Comparison of ENCODE assay signal across 29 cellular contexts in genomic region chr3:38450853-38451252, GRCh38.
"Had no signal": no experiment of that assay in that cellular context is flagged by ENCODE, and none has a peak within 500 bp of the region (broad histone marks: within the 10 kb centered on the region; RNA-seq: fewer than 3 reads in every experiment).

No MANE protein-coding gene starts in this region.

- DNase-seq: hypothalamus; immature natural killer cell; kidney; left colon; left lung; lower lobe of right lung; mammary epithelial cell; mesenchymal stem cell; naive B cell; natural killer cell; occipital lobe; psoas muscle; stimulated activated CD4-positive, alpha-beta T cell treated with anti-CD3 and anti-CD28 coated beads, Interleukin-12 subunit alpha, Interleukin-12 subunit beta, amount 100 ng/mL, for 4 hours; stimulated activated CD4-positive, alpha-beta T cell treated with anti-CD3 and anti-CD28 coated beads, Interleukin-15, amount 100 ng/mL, for 24 hours; stimulated activated CD4-positive, alpha-beta T cell treated with anti-CD3 and anti-CD28 coated beads, Interleukin-2, amount 100 ng/mL, for 24 hours; stimulated activated CD4-positive, alpha-beta T cell treated with anti-CD3 and anti-CD28 coated beads, Interleukin-4, amount 100 ng/mL, for 1 hour; stimulated activated naive B cell treated with anti-CD40 and anti-IgM and Interleukin-4, amounts not matched to agents 10 μg/mL and 1 μg/mL and 100 μg/mL, for 72 hours; stimulated activated naive CD8-positive, alpha-beta T cell treated with anti-CD3 and anti-CD28 coated beads, Interleukin-15, Interleukin-2, amounts not matched to agents 100 U/mL and 50 U/mL, for 24 hours; stomach; upper lobe of left lung had no signal

- ATAC-seq: left colon; left lung; lower lobe of right lung; natural killer cell; psoas muscle; sciatic nerve; stimulated activated naive B cell treated with anti-CD40 and anti-IgM and Interleukin-4, amounts not matched to agents 10 μg/mL and 1 μg/mL and 100 μg/mL, for 72 hours; stimulated activated naive CD8-positive, alpha-beta T cell treated with anti-CD3 and anti-CD28 coated beads, Interleukin-15, Interleukin-2, amounts not matched to agents 100 U/mL and 50 U/mL, for 24 hours had no signal

- H3K9me3 ChIP-seq: lower lobe of right lung, neutrophil, psoas muscle, stomach, thoracic aorta, tibial nerve, upper lobe of left lung, vagina had no signal

- H3K27me3 ChIP-seq: stomach, tibial nerve, upper lobe of left lung, vagina had no signal

- H3K9ac ChIP-seq: parathyroid adenoma had no signal

- H3K27ac ChIP-seq: left lung, lower lobe of right lung, neutrophil, psoas muscle, skin epidermis, stomach, thoracic aorta, tibial nerve, upper lobe of left lung, vagina had no signal

- H3K4me3 ChIP-seq: left lung, lower lobe of right lung, psoas muscle, skin epidermis, stomach, thoracic aorta, tibial nerve, upper lobe of left lung, vagina had no signal

- FAIRE-seq: islet of Langerhans, kidney had no signal

- H3K36me3 Mint-ChIP-seq: immature natural killer cell; naive B cell; natural killer cell; stimulated activated naive B cell treated with anti-CD40 and anti-IgM and Interleukin-4, amounts not matched to agents 10 μg/mL and 1 μg/mL and 100 μg/mL, for 72 hours had no signal

- H3K27ac Mint-ChIP-seq: immature natural killer cell; mesothelial cell of epicardium; naive B cell; natural killer cell; stimulated activated naive B cell treated with anti-CD40 and anti-IgM and Interleukin-4, amounts not matched to agents 10 μg/mL and 1 μg/mL and 100 μg/mL, for 72 hours had no signal

- H3K36me3 ChIP-seq: left lung, lower lobe of right lung, neutrophil, stomach, thoracic aorta, tibial nerve, upper lobe of left lung, vagina had no signal

- H2AFZ ChIP-seq: parathyroid adenoma had no signal

- H3K9me3 Mint-ChIP-seq: immature natural killer cell; naive B cell; natural killer cell; stimulated activated naive B cell treated with anti-CD40 and anti-IgM and Interleukin-4, amounts not matched to agents 10 μg/mL and 1 μg/mL and 100 μg/mL, for 72 hours had no signal

- H3K4me3 Mint-ChIP-seq: mesothelial cell of epicardium; stimulated activated naive B cell treated with anti-CD40 and anti-IgM and Interleukin-4, amounts not matched to agents 10 μg/mL and 1 μg/mL and 100 μg/mL, for 72 hours had no signal
